In genomic region chr1:48396208-48396607, GRCh38 we compare ENCODE assay signal across 24 cellular contexts.
"Had no signal": no experiment of that assay in that cellular context is flagged by ENCODE, and none has a peak within 500 bp of the region (broad histone marks: within the 10 kb centered on the region; RNA-seq: fewer than 3 reads in every experiment).

No MANE protein-coding gene starts in this region.

- ATAC-seq: T-cell had no signal

- H3K36me3 ChIP-seq: SJSA1 had no signal

- H3K4me2 ChIP-seq: PC-9 had no signal

- H2AFZ ChIP-seq: PC-9 had no signal

- H3K27me3 ChIP-seq: SJSA1 had no signal

- H3K4me1 ChIP-seq: SJSA1 had no signal

- FAIRE-seq: RCC 7860 had no signal

- H3K9me3 ChIP-seq: SJSA1 had no signal

- H3K4me3 ChIP-seq: PC-9, SJSA1, SK-N-MC had no signal

- H3K27ac ChIP-seq: PC-9, SJSA1, SK-N-MC had no signal

- DNase-seq: Kasumi-1, KG1, NCI-H1092, NCI-H1105 treated with DMSO at 0.1 percent for 48 hours, NCI-H1417 treated with DMSO at 0.1 percent for 48 hours, NCI-H146, NCI-H1694 treated with DMSO at 0.1 percent for 48 hours, NCI-H2081, NCI-H2107, NCI-H2227 treated with DMSO at 0.1 percent for 48 hours, NCI-H446, NCI-H510A, NCI-H524 treated with DMSO at 0.1 percent for 48 hours, NCI-H69, NCI-H774, PC-9, Right ventricle myocardium superior, RPMI8226, SIG-M5, SW 1271, T-cell had no signal
